In genomic region chr11:72737341-72737740, GRCh38 we compare ENCODE assay signal across 2 cellular contexts.
TF ChIP-seq lines count a peak whose summit lies in the region.

No MANE protein-coding gene starts in this region.

TF ChIP-seq in HCT116, 20 proteins besides CTCF, POLR2A, EP300 and RAD21:
- TF ChIP-seq EGR1 (IDR thresholded peaks at IDR 0.05; ENCODE audit: low read depth): no peak
- no peak for TF ChIP-seq SP1 (IDR thresholded peaks at IDR 0.05; ENCODE audit: low read depth)
- no peak for TF ChIP-seq SIN3A (IDR thresholded peaks at IDR 0.05; ENCODE audit: low read depth)
- no peak for TF ChIP-seq CEBPB (IDR thresholded peaks at IDR 0.05; ENCODE audit: low read depth)
- TF ChIP-seq FOSL1 (IDR thresholded peaks at IDR 0.05; ENCODE audit: low read depth): no peak
- TF ChIP-seq EZH2 (IDR thresholded peaks at IDR 0.05): no peak
- TF ChIP-seq EZH2phosphoT487 (IDR thresholded peaks at IDR 0.05; ENCODE audit: borderline replicate concordance): no peak
- TF ChIP-seq REST (IDR thresholded peaks at IDR 0.05; ENCODE audit: low read depth): no peak
- TF ChIP-seq MAX (IDR thresholded peaks at IDR 0.05): no peak
- no peak for TF ChIP-seq ZNF274 (IDR thresholded peaks at IDR 0.05; ENCODE audit: low read depth, low read length)
- no peak for TF ChIP-seq TCF7L2 (IDR thresholded peaks at IDR 0.05; ENCODE audit: borderline replicate concordance, extremely low read depth, insufficient read depth, insufficient read length)
- TF ChIP-seq ATF3 (IDR thresholded peaks at IDR 0.05): no peak
- no peak for TF ChIP-seq CBX3 (IDR thresholded peaks at IDR 0.05; ENCODE audit: low read depth)
- TF ChIP-seq ELF1 (IDR thresholded peaks at IDR 0.05; ENCODE audit: borderline replicate concordance, low read depth): no peak

TF ChIP-seq in K562, 482 proteins besides CTCF, POLR2A, EP300 and RAD21:
- TF ChIP-seq ZNF655 (CRISPR knock-in tag; IDR thresholded peaks at IDR 0.05) (no peak), AFF4 (CRISPR knock-in tag; IDR thresholded peaks at IDR 0.05) (no peak), MLLT1 (IDR thresholded peaks at IDR 0.05) (no peak), DMBX1 (CRISPR knock-in tag; IDR thresholded peaks at IDR 0.05; ENCODE audit: borderline replicate concordance) (no peak), ZNF398 (CRISPR knock-in tag; IDR thresholded peaks at IDR 0.05) (no peak), GTF3C2 (IDR thresholded peaks at IDR 0.05; ENCODE audit: borderline replicate concordance, extremely low read depth, insufficient read length) (no peak), NR2C1 (IDR thresholded peaks at IDR 0.05) (peak; percentile 34; the same call in 1 of the 2 replicates), NR2C1 (tag; IDR thresholded peaks at IDR 0.05) (no peak; the same call in 1 of the 2 replicates), EHMT2 (IDR thresholded peaks at IDR 0.05) (no peak), HMBOX1 (IDR thresholded peaks at IDR 0.05) (no peak), ETV6 (IDR thresholded peaks at IDR 0.05; ENCODE audit: borderline replicate concordance in 1 of 2, low read depth in 2 of 2, low read length in 1 of 2) (no peak), ETV6 (CRISPR knock-in tag; IDR thresholded peaks at IDR 0.05; ENCODE audit: borderline replicate concordance) (no peak), NR2C2 (CRISPR knock-in tag; IDR thresholded peaks at IDR 0.05) (0 out of 2 replicates have a peak, but pooled peaks have one; percentile 10), NR2C2 (tag; IDR thresholded peaks at IDR 0.05) (peak; percentile 55; the same call in 1 of the 2 replicates), ZNF592 (IDR thresholded peaks at IDR 0.05) (no peak), EZH2 (IDR thresholded peaks at IDR 0.05; ENCODE audit: borderline replicate concordance, low read depth, low read length) (no peak)
